Comparison of ENCODE assay signal across 16 cellular contexts in the genomic region with DNA sequence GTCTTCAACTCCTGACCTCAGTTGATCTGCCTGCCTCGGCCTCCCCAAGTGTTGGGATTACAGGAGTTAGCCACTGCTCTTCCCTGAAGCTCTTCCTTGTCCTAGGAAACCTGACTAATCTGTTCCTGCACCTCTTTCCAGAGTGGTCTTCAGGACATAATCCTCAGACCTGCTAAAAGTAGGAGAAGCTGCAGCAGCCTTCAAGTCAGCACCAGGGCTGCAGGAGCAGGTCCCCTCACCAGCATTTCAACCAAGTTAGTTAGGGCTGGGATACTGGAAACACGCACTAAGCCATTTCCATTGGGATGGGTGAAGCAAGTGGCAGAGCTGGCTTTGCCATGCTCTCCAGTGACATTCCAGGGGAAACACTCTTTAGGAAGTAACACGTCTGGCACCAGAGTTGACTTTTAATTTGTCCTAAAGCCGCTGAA. TPM values are rescaled to one million over a fixed set of nuclear protein-coding genes. Genes with fewer than 3 reads are reported as not detected.
DNase-seq lines count a peak whose midpoint lies in the region; ATAC-seq and TF ChIP-seq lines count a peak whose summit lies in the region.
"Had no signal": no experiment of that assay in that cellular context is flagged by ENCODE, and none has a peak within 500 bp of the region (broad histone marks: within the 10 kb centered on the region; RNA-seq: fewer than 3 reads in every experiment).

No MANE protein-coding gene starts in this region.

- no peaks in the 10 kb centered on the region for H3K27me3 Mint-ChIP-seq in activated T-cell treated with anti-CD3 and anti-CD28 coated beads, Interleukin-2, amount 50 U/mL, for 72 hours (ENCODE audit: low read depth)
- peaks cover 3% of the 10 kb centered on the region for H3K27me3 Mint-ChIP-seq in endothelial cell (ENCODE audit: unreplicated experiment)
- H3K27me3 Mint-ChIP-seq: stimulated activated memory B cell treated with anti-CD40 and anti-IgM and Interleukin-4, amounts not matched to agents 10 μg/mL and 1 μg/mL and 100 μg/mL, for 72 hours had no signal

- H3K4me1 ChIP-seq in hepatocyte (ENCODE audit: insufficient read depth): no peaks in the 10 kb centered on the region
- H3K4me1 ChIP-seq: SJCRH30, tibial artery had no signal

- peak overlapping the region; percentile 26 for H3K27ac Mint-ChIP-seq in activated T-cell treated with anti-CD3 and anti-CD28 coated beads, Interleukin-2, amount 50 U/mL, for 72 hours
- peak overlapping the region; percentile 30 for H3K27ac Mint-ChIP-seq in endothelial cell (ENCODE audit: unreplicated experiment)
- peak overlapping the region; percentile 93 for H3K27ac Mint-ChIP-seq in stimulated activated effector memory CD8-positive, alpha-beta T cell treated with anti-CD3 and anti-CD28 coated beads, Interleukin-12 subunit alpha, Interleukin-12 subunit beta, amount 100 ng/mL, for 72 hours
- H3K27ac Mint-ChIP-seq: stimulated activated memory B cell treated with anti-CD40 and anti-IgM and Interleukin-4, amounts not matched to agents 10 μg/mL and 1 μg/mL and 100 μg/mL, for 72 hours had no signal

- peaks cover 15 to 45% of the 10 kb centered on the region in 2 donors for H3K36me3 Mint-ChIP-seq in activated T-cell treated with anti-CD3 and anti-CD28 coated beads, Interleukin-2, amount 50 U/mL, for 72 hours (ENCODE audit: insufficient read depth in 2 of 2)
- peaks cover 35% of the 10 kb centered on the region for H3K36me3 Mint-ChIP-seq in endothelial cell (ENCODE audit: low read depth, unreplicated experiment)
- H3K36me3 Mint-ChIP-seq in stimulated activated effector memory CD8-positive, alpha-beta T cell treated with anti-CD3 and anti-CD28 coated beads, Interleukin-12 subunit alpha, Interleukin-12 subunit beta, amount 100 ng/mL, for 72 hours: peaks cover 95% of the 10 kb centered on the region

- TF ChIP-seq CTCF in endothelial cell (IDR thresholded peaks at IDR 0.05; ENCODE audit: unreplicated experiment) (no peak), hepatocyte (IDR thresholded peaks at IDR 0.05; ENCODE audit: poor library complexity) (no peak)

- H3K27me3 ChIP-seq in hepatocyte: no peaks in the 10 kb centered on the region
- H3K27me3 ChIP-seq: SJCRH30, tibial artery had no signal

- H3K4me3 Mint-ChIP-seq in activated T-cell treated with anti-CD3 and anti-CD28 coated beads, Interleukin-2, amount 50 U/mL, for 72 hours: no peak overlapping the region
- H3K4me3 Mint-ChIP-seq in endothelial cell (ENCODE audit: unreplicated experiment): no peak overlapping the region
- H3K4me3 Mint-ChIP-seq in stimulated activated effector memory CD8-positive, alpha-beta T cell treated with anti-CD3 and anti-CD28 coated beads, Interleukin-12 subunit alpha, Interleukin-12 subunit beta, amount 100 ng/mL, for 72 hours: no peak overlapping the region
- H3K4me3 Mint-ChIP-seq: stimulated activated memory B cell treated with anti-CD40 and anti-IgM and Interleukin-4, amounts not matched to agents 10 μg/mL and 1 μg/mL and 100 μg/mL, for 72 hours had no signal

- peaks cover 21% of the 10 kb centered on the region for H4K20me1 ChIP-seq in hepatocyte (ENCODE audit: insufficient read depth, poor library complexity, severe bottlenecking)

- no peak overlapping the region for H2AFZ ChIP-seq in hepatocyte

- H3K9me3 ChIP-seq in hepatocyte (ENCODE audit: low read depth): no peaks in the 10 kb centered on the region
- H3K9me3 ChIP-seq: SJCRH30, tibial artery had no signal

- H3K4me2 ChIP-seq in hepatocyte: no peak overlapping the region

- peaks cover 7% of the 10 kb centered on the region for H3K36me3 ChIP-seq in hepatocyte (replicated peaks; ENCODE audit: insufficient read depth, low read depth)

- intact Hi-C loops in head of caudate nucleus (cut with DNase I): loop anchor here (10.0 kb wide), 1 partner anchor 360 kb away; no protein-coding TSS in a partner anchor

- no peak overlapping the region for H3K4me3 ChIP-seq in hepatocyte
- H3K4me3 ChIP-seq: SJCRH30, tibial artery had no signal

- no peaks in the 10 kb centered on the region for H3K9me2 ChIP-seq in hepatocyte (replicated peaks; ENCODE audit: insufficient read depth)

- WGBS in hepatocyte (ENCODE audit: low lambda C conversion rate, missing lambda C conversion rate): 89% methylated on average over 4 of the region's 4 CpGs

- no peaks in the 10 kb centered on the region for H3K9me3 Mint-ChIP-seq in activated T-cell treated with anti-CD3 and anti-CD28 coated beads, Interleukin-2, amount 50 U/mL, for 72 hours
- H3K9me3 Mint-ChIP-seq in endothelial cell (ENCODE audit: unreplicated experiment): no peaks in the 10 kb centered on the region
- H3K9me3 Mint-ChIP-seq in stimulated activated effector memory CD8-positive, alpha-beta T cell treated with anti-CD3 and anti-CD28 coated beads, Interleukin-12 subunit alpha, Interleukin-12 subunit beta, amount 100 ng/mL, for 72 hours: no peaks in the 10 kb centered on the region
- H3K9me3 Mint-ChIP-seq: stimulated activated memory B cell treated with anti-CD40 and anti-IgM and Interleukin-4, amounts not matched to agents 10 μg/mL and 1 μg/mL and 100 μg/mL, for 72 hours had no signal

- DNase-seq in activated T-cell treated with anti-CD3 and anti-CD28 coated beads, Interleukin-2, amount 50 U/mL, for 72 hours: no peak
- DNase-seq in activated T-cell treated with anti-CD3 and anti-CD28 coated beads, Interleukin-2, amount 50 U/mL, for 1 hour: no peak
- DNase-seq in NAMALWA (ENCODE audit: low spot score) (peak; percentile 41), endothelial cell (ENCODE audit: low spot score) (no peak), retina (no peak), head of caudate nucleus (no peak), hepatocyte (ENCODE audit: low spot score) (no peak)
- no peak for DNase-seq in stimulated activated effector memory CD8-positive, alpha-beta T cell treated with anti-CD3 and anti-CD28 coated beads, Interleukin-12 subunit alpha, Interleukin-12 subunit beta, amount 100 ng/mL, for 72 hours (ENCODE audit: low spot score in 2 of 2)
- DNase-seq: activated effector memory CD4-positive, alpha-beta T cell treated with Interleukin-2 at 50 U/mL for 16 hours; anterior cingulate cortex; NCI-H1105; SJCRH30; stimulated activated CD4-positive, alpha-beta T cell treated with anti-CD3 and anti-CD28 coated beads, Interleukin-12 subunit alpha, Interleukin-12 subunit beta, amount 100 ng/mL, for 4 hours; T-helper 2 cell had no signal

- ATAC-seq in activated T-cell treated with anti-CD3 and anti-CD28 coated beads, Interleukin-2, amount 50 U/mL, for 72 hours (replicated peaks in 1 of 2): no peak
- ATAC-seq in stimulated activated effector memory CD8-positive, alpha-beta T cell treated with anti-CD3 and anti-CD28 coated beads, Interleukin-12 subunit alpha, Interleukin-12 subunit beta, amount 100 ng/mL, for 72 hours: no peak
- ATAC-seq: stimulated activated memory B cell treated with anti-CD40 and anti-IgM and Interleukin-4, amounts not matched to agents 10 μg/mL and 1 μg/mL and 100 μg/mL, for 72 hours had no signal

- no peak overlapping the region for H3K27ac ChIP-seq in hepatocyte
- H3K27ac ChIP-seq: SJCRH30, tibial artery had no signal

- peaks cover 14% of the 10 kb centered on the region for H3K79me2 ChIP-seq in hepatocyte

- H3K4me1 Mint-ChIP-seq in activated T-cell treated with anti-CD3 and anti-CD28 coated beads, Interleukin-2, amount 50 U/mL, for 72 hours (ENCODE audit: low read depth): peaks cover 19% of the 10 kb centered on the region
- peaks cover 18% of the 10 kb centered on the region for H3K4me1 Mint-ChIP-seq in endothelial cell (ENCODE audit: unreplicated experiment)
- H3K4me1 Mint-ChIP-seq in stimulated activated effector memory CD8-positive, alpha-beta T cell treated with anti-CD3 and anti-CD28 coated beads, Interleukin-12 subunit alpha, Interleukin-12 subunit beta, amount 100 ng/mL, for 72 hours: peaks cover 33% of the 10 kb centered on the region

RNA-seq across cellular contexts. Expression of gene NCL, which starts 9.9 kb away (rescaled TPM):
- 100 to 1,000 TPM; 501 to 656 TPM for total RNA-seq in activated T-cell treated with anti-CD3 and anti-CD28 coated beads, Interleukin-2, amount 50 U/mL, for 72 hours
- total RNA-seq in endothelial cell (ENCODE audit: unreplicated experiment) (346 TPM), hepatocyte (137 and 193 TPM in 2 replicates)
- polyA plus RNA-seq in hepatocyte: 349 and 368 TPM in 2 replicates

RNA-seq across cellular contexts. Expression of gene B3GNT7, which starts 58.9 kb away (rescaled TPM):
- total RNA-seq in activated T-cell treated with anti-CD3 and anti-CD28 coated beads, Interleukin-2, amount 50 U/mL, for 72 hours: under 1 TPM; 0.34 to 0.76 TPM
- total RNA-seq in endothelial cell (ENCODE audit: unreplicated experiment): 5.3 TPM
- total RNA-seq in hepatocyte: 4.0 and 6.2 TPM in 2 replicates
- 2.3 and 4.3 TPM in 2 replicates for polyA plus RNA-seq in hepatocyte

Comparison
In these comparisons a context has a peak if more than half of its experiments do, and no peak if none do; other contexts are left out.
1. H3K27ac Mint-ChIP-seq: peak in every context shown above with its lines; median percentile 93 in stimulated activated effector memory CD8-positive, alpha-beta T cell treated with anti-CD3 and anti-CD28 coated beads, Interleukin-12 subunit alpha, Interleukin-12 subunit beta, amount 100 ng/mL, for 72 hours; 30 in endothelial cell; 26 in activated T-cell treated with anti-CD3 and anti-CD28 coated beads, Interleukin-2, amount 50 U/mL, for 72 hours.